1 cellular context compared by ENCODE assay signal in the genomic region with DNA sequence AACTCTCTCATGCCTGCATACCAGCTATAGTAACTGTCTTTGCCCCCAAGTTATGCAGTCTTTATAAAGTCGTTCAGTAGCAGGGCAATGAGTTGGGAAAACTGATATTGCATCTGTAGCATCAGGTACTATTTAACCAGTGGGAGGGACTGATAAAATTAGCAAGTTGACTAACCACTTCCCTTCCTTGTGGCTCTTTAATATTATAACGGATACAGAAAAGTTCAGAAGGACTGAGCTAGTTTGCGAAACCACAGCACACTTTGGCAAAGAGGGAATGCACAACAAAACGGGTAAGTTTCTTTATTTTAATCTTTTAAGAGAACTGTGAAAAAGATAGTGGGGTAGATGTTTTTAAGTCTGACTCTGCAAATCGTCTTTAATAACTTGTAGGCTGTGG.
TF ChIP-seq lines count a peak whose summit lies in the region.

No MANE protein-coding gene starts in this region.

TF ChIP-seq in H1, 55 proteins besides CTCF, POLR2A, EP300 and RAD21 (continued from another document):
- TF ChIP-seq SP2 (IDR thresholded peaks at IDR 0.05; ENCODE audit: low read length) (no peak), NANOG (IDR thresholded peaks at IDR 0.05; ENCODE audit: insufficient read depth, low read depth, low read length, poor library complexity, severe bottlenecking) (no peak)
